Comparison of ENCODE assay signal across 1 cellular context in genomic region chr21:36551326-36551725, GRCh38.
TF ChIP-seq lines count a peak whose summit lies in the region.

No MANE protein-coding gene starts in this region.

TF ChIP-seq in IMR-90, 13 proteins besides CTCF, POLR2A, EP300 and RAD21 (continued from another document):
- no peak for TF ChIP-seq ELK1 (IDR thresholded peaks at IDR 0.05; ENCODE audit: borderline replicate concordance, low read depth, low read length)
- TF ChIP-seq RFX5 (IDR thresholded peaks at IDR 0.05; ENCODE audit: low read depth, low read length) = no peak
